Comparison of ENCODE assay signal across 31 cellular contexts in genomic region chr2:229596796-229597195, GRCh38.
"Had no signal": no experiment of that assay in that cellular context is flagged by ENCODE, and none has a peak within 500 bp of the region (broad histone marks: within the 10 kb centered on the region; RNA-seq: fewer than 3 reads in every experiment).

No MANE protein-coding gene starts in this region.

- FAIRE-seq: colon had no signal

- ATAC-seq: activated CD4-positive, alpha-beta T cell treated with anti-CD3 and anti-CD28 coated beads for 36 hours; activated CD8-positive, alpha-beta memory T cell treated with anti-CD3 and anti-CD28 coated beads, Interleukin-2, amount 10 ng/mL, durations not matched to agents 7 days and 5 days; activated CD8-positive, alpha-beta T cell treated with anti-CD3 and anti-CD28 coated beads, Interleukin-2, amount 10 ng/mL, durations not matched to agents 7 days and 5 days; activated naive CD8-positive, alpha-beta T cell treated with anti-CD3 and anti-CD28 coated beads, Interleukin-2, amount 50 U/mL, for 24 hours; body of pancreas; effector memory CD8-positive, alpha-beta T cell; foreskin keratinocyte; gastrocnemius medialis; heart left ventricle had no signal

- H3K27me3 ChIP-seq: adrenal gland, body of pancreas, esophagus muscularis mucosa, foreskin keratinocyte, gastrocnemius medialis had no signal

- H3K4me3 ChIP-seq: adrenal gland, body of pancreas, esophagus muscularis mucosa, gastrocnemius medialis, heart left ventricle had no signal

- H3K36me3 ChIP-seq: adrenal gland, esophagus muscularis mucosa, gastrocnemius medialis, heart left ventricle had no signal

- DNase-seq: activated CD4-positive, alpha-beta memory T cell treated with anti-CD3 and anti-CD28 coated beads for 36 hours; activated CD4-positive, alpha-beta T cell treated with anti-CD3 and anti-CD28 coated beads for 36 hours; activated CD4-positive, alpha-beta T cell treated with anti-CD3 and anti-CD28 coated beads, Interleukin-2, amount 10 ng/mL, durations not matched to agents 24 days and 14 days; activated CD4-positive, CD25-positive, alpha-beta regulatory T cell; activated CD4-positive, CD25-positive, alpha-beta regulatory T cell treated with anti-CD3 and anti-CD28 coated beads, Interleukin-2, amount 50 U/mL, for 72 hours; activated CD8-positive, alpha-beta memory T cell treated with anti-CD3 and anti-CD28 coated beads, Interleukin-2, amount 10 ng/mL, durations not matched to agents 7 days and 5 days; activated CD8-positive, alpha-beta memory T cell treated with anti-CD3 and anti-CD28 coated beads, Interleukin-2, amount 50 U/mL, for 4 hours; activated CD8-positive, alpha-beta T cell treated with anti-CD3 and anti-CD28 coated beads, Interleukin-2, amount 10 ng/mL, durations not matched to agents 7 days and 5 days; activated effector memory CD4-positive, alpha-beta T cell treated with anti-CD3 and anti-CD28 coated beads, Interleukin-2, amount 50 U/mL, for 16 hours; activated naive CD4-positive, alpha-beta T cell treated with anti-CD3 and anti-CD28 coated beads for 36 hours; activated naive CD8-positive, alpha-beta T cell treated with anti-CD3 and anti-CD28 coated beads for 36 hours; activated naive CD8-positive, alpha-beta T cell treated with anti-CD3 and anti-CD28 coated beads, Interleukin-2, amount 50 U/mL, for 24 hours; activated T-cell treated with anti-CD3 and anti-CD28 coated beads, Interleukin-2, amount 50 U/mL, for 1 hour; activated T-cell treated with anti-CD3 and anti-CD28 coated beads, Interleukin-2, amount 50 U/mL, for 48 hours; adrenal gland; amygdala; aorta; body of pancreas; caudate nucleus; cortex of kidney; dermis blood vessel endothelial cell; effector CD4-positive, alpha-beta T cell; effector memory CD8-positive, alpha-beta T cell; erythroblast; foreskin keratinocyte; gastrocnemius medialis; glutamatergic neuron; heart left ventricle; T-helper 2 cell had no signal

- H3K4me1 ChIP-seq: body of pancreas, esophagus muscularis mucosa, gastrocnemius medialis, heart left ventricle had no signal

- H3K27ac ChIP-seq: adrenal gland, body of pancreas, esophagus muscularis mucosa, foreskin keratinocyte, gastrocnemius medialis, heart left ventricle had no signal

- H3K9me3 ChIP-seq: adrenal gland, body of pancreas, esophagus muscularis mucosa, gastrocnemius medialis, heart left ventricle had no signal
